In the genomic region with DNA sequence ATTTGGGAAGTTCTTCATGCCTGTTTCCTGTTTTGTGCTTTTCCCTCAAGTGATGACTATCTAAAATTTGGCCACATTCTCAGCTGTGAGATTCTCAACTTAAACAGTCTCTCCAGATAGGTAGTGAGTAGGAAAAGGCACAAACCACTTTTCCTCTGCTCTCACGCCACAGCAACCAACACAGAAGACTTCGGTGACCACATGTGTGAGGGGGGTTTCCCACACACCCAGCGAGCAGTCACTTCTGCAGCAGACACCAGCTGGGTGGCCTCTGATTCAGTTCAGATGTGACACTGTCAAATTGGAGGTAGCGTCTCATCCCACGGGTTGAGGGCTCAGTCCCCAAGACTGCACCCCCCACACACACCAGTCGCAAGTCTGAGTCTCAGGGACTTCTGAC, we compare ENCODE assay signal across 8 cellular contexts. TPM values are rescaled to one million over a fixed set of nuclear protein-coding genes. Genes with fewer than 3 reads are reported as not detected.
DNase-seq lines count a peak whose midpoint lies in the region; ATAC-seq and TF ChIP-seq lines count a peak whose summit lies in the region.
"Had no signal": no experiment of that assay in that cellular context is flagged by ENCODE, and none has a peak within 500 bp of the region (broad histone marks: within the 10 kb centered on the region; RNA-seq: fewer than 3 reads in every experiment).

No MANE protein-coding gene starts in this region.

- H3K27ac ChIP-seq in upper lobe of left lung: no peak overlapping the region

- no peaks in the 10 kb centered on the region for H3K9me3 Mint-ChIP-seq in activated T-helper 2 cell treated with anti-CD3 and anti-CD28 coated beads, Interferon-gamma antibody, Interleukin-2, Interleukin-4, amounts not matched to agents 10 μg/mL and 5 μg/mL and 100 μg/mL, durations not matched to agents 14 hours and 24 hours and 36 hours

- H3K36me3 ChIP-seq in upper lobe of left lung: peaks cover 0 to 6% (median 3%) of the 10 kb centered on the region in 4 donors

- no peak for TF ChIP-seq EP300 in upper lobe of left lung (IDR thresholded peaks at IDR 0.05)

- no peak overlapping the region for H3K4me3 ChIP-seq in upper lobe of left lung

- no peaks in the 10 kb centered on the region for H3K27me3 ChIP-seq in upper lobe of left lung

- H3K27me3 Mint-ChIP-seq in activated T-helper 2 cell treated with anti-CD3 and anti-CD28 coated beads, Interferon-gamma antibody, Interleukin-2, Interleukin-4, amounts not matched to agents 10 μg/mL and 5 μg/mL and 100 μg/mL, durations not matched to agents 14 hours and 24 hours and 36 hours (ENCODE audit: low read depth): peaks cover 24% of the 10 kb centered on the region

- H3K36me3 Mint-ChIP-seq in activated T-helper 2 cell treated with anti-CD3 and anti-CD28 coated beads, Interferon-gamma antibody, Interleukin-2, Interleukin-4, amounts not matched to agents 10 μg/mL and 5 μg/mL and 100 μg/mL, durations not matched to agents 14 hours and 24 hours and 36 hours (ENCODE audit: low read depth): no peaks in the 10 kb centered on the region

- no peaks in the 10 kb centered on the region for H3K9me3 ChIP-seq in upper lobe of left lung

- peak; percentile 44 for DNase-seq in activated T-helper 2 cell treated with anti-CD3 and anti-CD28 coated beads, Interferon-gamma antibody, Interleukin-2, Interleukin-4, amounts not matched to agents 10 μg/mL and 5 μg/mL and 100 μg/mL, durations not matched to agents 14 hours and 24 hours and 36 hours (ENCODE audit: low spot score)
- peak; percentile 21 for DNase-seq in stimulated activated CD8-positive, alpha-beta memory T cell treated with anti-CD3 and anti-CD28 coated beads, Interleukin-7, amount 100 ng/mL, for 24 hours (ENCODE audit: low read depth)
- DNase-seq in medulla oblongata (ENCODE audit: extremely low spot score): no peak
- no peak for DNase-seq in DMS79 treated with DMSO at 0.1 percent for 48 hours (lab: John Stamatoyannopoulos, UW)
- DNase-seq in upper lobe of left lung: no peak

- peak; percentile 92 for ATAC-seq in GM21367 (IDR thresholded peaks at IDR 0.05; ENCODE audit: unreplicated experiment)
- ATAC-seq in HG03571 (IDR thresholded peaks at IDR 0.05; ENCODE audit: unreplicated experiment): peak; percentile 92
- no peak for ATAC-seq in upper lobe of left lung (ENCODE audit: low FRiP score in 2 of 2)

- H3K4me3 Mint-ChIP-seq in activated T-helper 2 cell treated with anti-CD3 and anti-CD28 coated beads, Interferon-gamma antibody, Interleukin-2, Interleukin-4, amounts not matched to agents 10 μg/mL and 5 μg/mL and 100 μg/mL, durations not matched to agents 14 hours and 24 hours and 36 hours (ENCODE audit: low read depth): no peak overlapping the region

- whole genome bisulfite sequencing in upper lobe of left lung, 2 donors: 80 to 89% methylated on average over 2 to 6 of the region's 6 CpGs

- H3K4me1 ChIP-seq in upper lobe of left lung: no peaks in the 10 kb centered on the region

- TF ChIP-seq POLR2A in upper lobe of left lung (IDR thresholded peaks at IDR 0.05): no peak

- H3K4me1 Mint-ChIP-seq in activated T-helper 2 cell treated with anti-CD3 and anti-CD28 coated beads, Interferon-gamma antibody, Interleukin-2, Interleukin-4, amounts not matched to agents 10 μg/mL and 5 μg/mL and 100 μg/mL, durations not matched to agents 14 hours and 24 hours and 36 hours (ENCODE audit: low read depth): peaks cover 22% of the 10 kb centered on the region

- peak overlapping the region; percentile 4 for H3K27ac Mint-ChIP-seq in activated T-helper 2 cell treated with anti-CD3 and anti-CD28 coated beads, Interferon-gamma antibody, Interleukin-2, Interleukin-4, amounts not matched to agents 10 μg/mL and 5 μg/mL and 100 μg/mL, durations not matched to agents 14 hours and 24 hours and 36 hours

- intact Hi-C loops in activated T-helper 2 cell treated with anti-CD3 and anti-CD28 coated beads, Interferon-gamma antibody, Interleukin-2, Interleukin-4, amounts not matched to agents 10 μg/mL and 5 μg/mL and 100 μg/mL, durations not matched to agents 14 hours and 24 hours and 36 hours (cut with micrococcal nuclease): loop anchor here (2.0 to 5.0 kb wide), 2 partner anchors 43 to 175 kb away; no protein-coding TSS in a partner anchor

- TF ChIP-seq CTCF in upper lobe of left lung (IDR thresholded peaks at IDR 0.05): no peak

RNA-seq across cellular contexts. Expression of gene CLDN34, which starts 25.1 kb away (rescaled TPM):
- total RNA-seq in activated T-helper 2 cell treated with anti-CD3 and anti-CD28 coated beads, Interferon-gamma antibody, Interleukin-2, Interleukin-4, amounts not matched to agents 10 μg/mL and 5 μg/mL and 100 μg/mL, durations not matched to agents 14 hours and 24 hours and 36 hours: not detected in 2 replicates
- 1 to 10 TPM in 1 of 6 donors, under 1 TPM in 4, not detected in 1; 0.27 to 1.5 (median 0.55) TPM for total RNA-seq in upper lobe of left lung
- total RNA-seq: SK-MEL-5 had no signal

Comparison
In these comparisons a context has a peak if more than half of its experiments do, and no peak if none do; other contexts are left out.
1. ATAC-seq: peak in GM21367 (single experiment) and HG03571 (single experiment); none in upper lobe of left lung (0 of 2).
2. DNase-seq: peak in activated T-helper 2 cell treated with anti-CD3 and anti-CD28 coated beads, Interferon-gamma antibody, Interleukin-2, Interleukin-4, amounts not matched to agents 10 μg/mL and 5 μg/mL and 100 μg/mL, durations not matched to agents 14 hours and 24 hours and 36 hours (single experiment) and stimulated activated CD8-positive, alpha-beta memory T cell treated with anti-CD3 and anti-CD28 coated beads, Interleukin-7, amount 100 ng/mL, for 24 hours (single experiment); none in medulla oblongata (single experiment), DMS79 treated with DMSO at 0.1 percent for 48 hours (single experiment) and upper lobe of left lung (0 of 2).